In genomic region chr2:52220393-52220792, GRCh38 we compare ENCODE assay signal across 17 cellular contexts.
DNase-seq lines count a peak whose midpoint lies in the region; ATAC-seq and TF ChIP-seq lines count a peak whose summit lies in the region.
"Had no signal": no experiment of that assay in that cellular context is flagged by ENCODE, and none has a peak within 500 bp of the region (broad histone marks: within the 10 kb centered on the region; RNA-seq: fewer than 3 reads in every experiment).

No MANE protein-coding gene starts in this region.

- no peak for TF ChIP-seq CTCF in body of pancreas (IDR thresholded peaks at IDR 0.05)

- H3K27ac ChIP-seq in body of pancreas: no peak overlapping the region
- H3K27ac ChIP-seq: esophagus squamous epithelium, heart left ventricle, sigmoid colon had no signal

- TF ChIP-seq POLR2A in body of pancreas (IDR thresholded peaks at IDR 0.05): no peak

- H3K27me3 ChIP-seq in body of pancreas: no peaks in the 10 kb centered on the region
- H3K27me3 ChIP-seq: esophagus squamous epithelium, heart left ventricle, sigmoid colon had no signal

- H3K9me3 ChIP-seq in body of pancreas: no peaks in the 10 kb centered on the region
- H3K9me3 ChIP-seq: esophagus squamous epithelium, mucosa of descending colon, sigmoid colon had no signal

- H3K27ac Mint-ChIP-seq in naive thymus-derived CD8-positive, alpha-beta T cell: no peak overlapping the region
- H3K27ac Mint-ChIP-seq: dendritic cell treated with granulocyte-macrophage colony-stimulating factor and Interleukin-4, amounts not matched to agents 40 ng/mL and 50 ng/mL, for 4 days; type B pancreatic cell had no signal

- H3K4me3 ChIP-seq in body of pancreas: no peak overlapping the region
- H3K4me3 ChIP-seq: esophagus squamous epithelium, heart left ventricle, mucosa of descending colon, sigmoid colon had no signal

- no peaks in the 10 kb centered on the region for H3K4me1 Mint-ChIP-seq in naive thymus-derived CD8-positive, alpha-beta T cell

- intact Hi-C loops in body of pancreas (cut with DNase I): no loop called here

- no peaks in the 10 kb centered on the region for H3K36me3 Mint-ChIP-seq in naive thymus-derived CD8-positive, alpha-beta T cell
- H3K36me3 Mint-ChIP-seq: type B pancreatic cell had no signal

- H3K9me3 Mint-ChIP-seq in naive thymus-derived CD8-positive, alpha-beta T cell: peaks cover 0 to 24% (median 8%) of the 10 kb centered on the region in 9 donors
- H3K9me3 Mint-ChIP-seq: dendritic cell treated with granulocyte-macrophage colony-stimulating factor and Interleukin-4, amounts not matched to agents 40 ng/mL and 50 ng/mL, for 4 days; type B pancreatic cell had no signal

- peak; percentile 96 for DNase-seq in COR-L47 (lab: John Stamatoyannopoulos, UW)
- DNase-seq in HT1080 (ENCODE audit: low read depth): peak; percentile 2
- peak; percentile 19 to 75 for DNase-seq in NCI-H446 (lab: John Stamatoyannopoulos, UW)
- DNase-seq in body of pancreas: peak; percentile 1 to 18 (median 16)
- DNase-seq in naive thymus-derived CD8-positive, alpha-beta T cell: no peak
- DNase-seq: activated CD8-positive, alpha-beta memory T cell treated with anti-CD3 and anti-CD28 coated beads for 24 hours; esophagus squamous epithelium; mucosa of descending colon; sigmoid colon; stimulated activated CD4-positive, alpha-beta T cell treated with anti-CD3 and anti-CD28 coated beads, Interleukin-4, amount 100 ng/mL, for 4 hours had no signal

- no peaks in the 10 kb centered on the region for H3K4me1 ChIP-seq in body of pancreas
- H3K4me1 ChIP-seq: esophagus squamous epithelium, heart left ventricle, sigmoid colon had no signal

- POLR2A ChIA-PET in naive thymus-derived CD8-positive, alpha-beta T cell (lab: Charles Lee): no interaction called here

- no peak overlapping the region for H3K4me3 Mint-ChIP-seq in naive thymus-derived CD8-positive, alpha-beta T cell
- H3K4me3 Mint-ChIP-seq: dendritic cell treated with granulocyte-macrophage colony-stimulating factor and Interleukin-4, amounts not matched to agents 40 ng/mL and 50 ng/mL, for 4 days; type B pancreatic cell had no signal

- 46 to 53% methylated on average over 2 of the region's 2 CpGs for WGBS in body of pancreas, 2 donors

- H3K27me3 Mint-ChIP-seq in naive thymus-derived CD8-positive, alpha-beta T cell: no peaks in the 10 kb centered on the region
- H3K27me3 Mint-ChIP-seq: dendritic cell treated with granulocyte-macrophage colony-stimulating factor and Interleukin-4, amounts not matched to agents 40 ng/mL and 50 ng/mL, for 4 days; type B pancreatic cell had no signal

- no peaks in the 10 kb centered on the region for H3K36me3 ChIP-seq in body of pancreas (replicated peaks in 1 of 2; ENCODE audit: insufficient read depth in 1 of 2, low read depth in 2 of 2)
- H3K36me3 ChIP-seq: esophagus squamous epithelium, heart left ventricle, sigmoid colon had no signal

- ATAC-seq in body of pancreas (no peak), HG03175 (IDR thresholded peaks at IDR 0.05; ENCODE audit: unreplicated experiment) (no peak), GM21447 (IDR thresholded peaks at IDR 0.05; ENCODE audit: unreplicated experiment) (no peak), HG03045 (IDR thresholded peaks at IDR 0.05; ENCODE audit: unreplicated experiment) (no peak)
- ATAC-seq in naive thymus-derived CD8-positive, alpha-beta T cell: no peak
- ATAC-seq: heart left ventricle, HepG2, mucosa of descending colon had no signal

Comparison
In these comparisons a context has a peak if more than half of its experiments do, and no peak if none do; other contexts are left out.
1. DNase-seq: peak in COR-L47 (single experiment), HT1080 (single experiment), NCI-H446 (2 of 2) and body of pancreas (4 of 4); none in naive thymus-derived CD8-positive, alpha-beta T cell (0 of 10).